In genomic region chr7:70856889-70857511, GRCh38 we compare ENCODE assay signal across 7 cellular contexts.
DNase-seq lines count a peak whose midpoint lies in the region; ATAC-seq and TF ChIP-seq lines count a peak whose summit lies in the region.

No MANE protein-coding gene starts in this region.

- no peaks in the 10 kb centered on the region for H3K27me3 ChIP-seq in body of pancreas

- H3K4me3 ChIP-seq in GM12865 (ENCODE audit: low read depth, low read length) (no peak overlapping the region), body of pancreas (no peak overlapping the region)

- H3K36me3 ChIP-seq in body of pancreas (replicated peaks in 1 of 2; ENCODE audit: insufficient read depth in 1 of 2, low read depth in 2 of 2), result no peaks in the 10 kb centered on the region

- DNase-seq in GM12865 (ENCODE audit: low read depth) (peak; percentile 74), NCI-H1105 treated with DMSO at 0.1 percent for 48 hours (lab: John Stamatoyannopoulos, UW) (peak; percentile 57), T-helper 2 cell (peak in 4 of 5 experiments; percentile 23 to 40 (median 30)), body of pancreas (peak; percentile 60 to 81 (median 72)), iPS-NIHi7 (ENCODE audit: extremely low spot score) (peak; percentile 77)
- peak; percentile 19 to 45 for DNase-seq in stimulated activated CD4-positive, alpha-beta T cell treated with anti-CD3 and anti-CD28 coated beads, Interleukin-15, amount 100 ng/mL, for 48 hours (ENCODE audit: low read depth in 2 of 2)

- peaks cover 0 to 8% (median 0%) of the 10 kb centered on the region in 3 donors for H3K9me3 ChIP-seq in body of pancreas

- WGBS in body of pancreas, 2 donors, result 11 to 12% methylated on average over 4 of the region's 4 CpGs

- no peak overlapping the region for H3K27ac ChIP-seq in body of pancreas

- ATAC-seq in body of pancreas (no peak), HG03139 (IDR thresholded peaks at IDR 0.05; ENCODE audit: unreplicated experiment) (no peak)

- intact Hi-C loops in body of pancreas (cut with DNase I), result loop anchor here (2.0 kb wide), 1 partner anchor 874 kb away; no protein-coding TSS in a partner anchor

- TF ChIP-seq POLR2A in body of pancreas (IDR thresholded peaks at IDR 0.05), result no peak

- TF ChIP-seq CTCF in GM12865 (IDR thresholded peaks at IDR 0.05; ENCODE audit: insufficient read depth, low read depth, low read length, missing control alignments) (peak; percentile 84), body of pancreas (IDR thresholded peaks at IDR 0.05) (peak; percentile 69 to 90 (median 80))

- no peaks in the 10 kb centered on the region for H3K4me1 ChIP-seq in body of pancreas
